11 cellular contexts compared by ENCODE assay signal in the genomic region with DNA sequence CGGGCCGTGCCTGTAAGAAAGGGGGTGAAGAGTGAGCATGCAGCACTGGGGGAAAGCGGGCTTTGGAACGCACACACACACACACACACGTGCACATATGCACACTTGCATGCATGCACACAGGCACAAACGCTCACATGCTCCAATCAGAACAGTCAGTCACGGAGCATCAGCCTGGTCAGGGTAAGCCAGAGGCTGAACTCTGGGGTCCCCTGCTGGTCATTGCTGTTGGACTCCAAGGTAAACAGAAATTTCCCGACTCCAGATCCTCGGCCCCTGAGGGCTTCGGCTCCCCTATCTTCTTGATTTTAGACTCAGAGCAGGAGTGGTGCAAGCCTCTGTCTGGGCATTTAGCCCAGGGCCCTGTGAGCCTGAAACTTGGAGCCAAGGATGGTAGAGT. TPM values are rescaled to one million over a fixed set of nuclear protein-coding genes. Genes with fewer than 3 reads are reported as not detected.
DNase-seq lines count a peak whose midpoint lies in the region; ATAC-seq and TF ChIP-seq lines count a peak whose summit lies in the region.
"Had no signal": no experiment of that assay in that cellular context is flagged by ENCODE, and none has a peak within 500 bp of the region (broad histone marks: within the 10 kb centered on the region; RNA-seq: fewer than 3 reads in every experiment).

No MANE protein-coding gene starts in this region.

- intact Hi-C loops in left colon (cut with DNase I, micrococcal nuclease) = no loop called here
- intact Hi-C loops in head of caudate nucleus (cut with DNase I) = no loop called here

- no peaks in the 10 kb centered on the region for H3K9me3 Mint-ChIP-seq in WTC11

- TF ChIP-seq CTCF in HFF-Myc (IDR thresholded peaks at IDR 0.05; ENCODE audit: low read depth, low read length, missing control alignments) (peak; percentile 26), WTC11 (IDR thresholded peaks at IDR 0.05) (no peak)

- POLR2A ChIA-PET in WTC11 (lab: Charles Lee) = no interaction called here

- peak; percentile 63 for ATAC-seq in WTC11
- peak; percentile 62 for ATAC-seq in left colon

- H3K4me3 Mint-ChIP-seq in WTC11 = no peak overlapping the region

- CTCF ChIA-PET in WTC11 (lab: Charles Lee) = interaction anchor here (1.5 to 6.0 kb wide), 3 partner anchors 9 to 55 kb away, joined by 4 to 76 read pairs (median 23); partner anchors contain the start of gene SYT2

- DNase-seq in Daoy (ENCODE audit: low read depth) = peak; percentile 31
- DNase-seq in HFF-Myc (ENCODE audit: extremely low read depth, low read depth) = no peak
- DNase-seq in WTC11 (ENCODE audit: low spot score) = peak; percentile 68
- peak in 1 of 2 donors; percentile 29 for DNase-seq in left colon
- no peak for DNase-seq in T-helper 2 cell
- DNase-seq in head of caudate nucleus = no peak
- DNase-seq in amygdala (lab: John Stamatoyannopoulos, UW) = no peak
- DNase-seq in activated effector memory CD4-positive, alpha-beta T cell treated with anti-CD3 and anti-CD28 coated beads, Interleukin-2, amount 50 U/mL, for 16 hours = no peak
- DNase-seq: activated CD8-positive, alpha-beta memory T cell treated with anti-CD3 and anti-CD28 coated beads for 24 hours; NCI-H2081 had no signal

- H3K27ac Mint-ChIP-seq in WTC11 = no peak overlapping the region

- H3K4me3 ChIP-seq in HFF-Myc (replicated peaks; ENCODE audit: low read depth, low read length) = no peak overlapping the region
- H3K4me3 ChIP-seq: adrenal gland had no signal

- H3K36me3 Mint-ChIP-seq in WTC11 = no peaks in the 10 kb centered on the region

- peaks cover 9% of the 10 kb centered on the region; the same call in 1 of the 2 replicates for H3K4me1 Mint-ChIP-seq in WTC11

- H3K27me3 Mint-ChIP-seq in WTC11 (ENCODE audit: low read depth) = no peaks in the 10 kb centered on the region

TF ChIP-seq in WTC11, 78 proteins besides CTCF, POLR2A, EP300 and RAD21:
- TF ChIP-seq, protein P1, sequence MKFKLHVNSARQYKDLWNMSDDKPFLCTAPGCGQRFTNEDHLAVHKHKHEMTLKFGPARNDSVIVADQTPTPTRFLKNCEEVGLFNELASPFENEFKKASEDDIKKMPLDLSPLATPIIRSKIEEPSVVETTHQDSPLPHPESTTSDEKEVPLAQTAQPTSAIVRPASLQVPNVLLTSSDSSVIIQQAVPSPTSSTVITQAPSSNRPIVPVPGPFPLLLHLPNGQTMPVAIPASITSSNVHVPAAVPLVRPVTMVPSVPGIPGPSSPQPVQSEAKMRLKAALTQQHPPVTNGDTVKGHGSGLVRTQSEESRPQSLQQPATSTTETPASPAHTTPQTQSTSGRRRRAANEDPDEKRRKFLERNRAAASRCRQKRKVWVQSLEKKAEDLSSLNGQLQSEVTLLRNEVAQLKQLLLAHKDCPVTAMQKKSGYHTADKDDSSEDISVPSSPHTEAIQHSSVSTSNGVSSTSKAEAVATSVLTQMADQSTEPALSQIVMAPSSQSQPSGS (CRISPR knock-in tag; IDR thresholded peaks at IDR 0.05; ENCODE audit: borderline replicate concordance, low read depth) = no peak
TF ChIP-seq in WTC11: peak in this region for 0.

RNA-seq across cellular contexts. Expression of gene SYT2, which starts 54.2 kb away (rescaled TPM):
- total RNA-seq in Daoy (2014; rRNA removed; shearing (Covaris generic)) = under 0.01 TPM in 1 of 2 replicates, not detected in the other
- total RNA-seq in WTC11 (2021) (9.5 to 12.1 TPM (median 9.6 TPM) in 3 replicates), left colon (under 1 TPM; 0.06 to 0.42 TPM)

Comparison
In these comparisons a context has a peak if more than half of its experiments do, and no peak if none do; other contexts are left out.
1. DNase-seq: peak in Daoy (single experiment) and WTC11 (single experiment); none in HFF-Myc (single experiment), T-helper 2 cell (0 of 5), head of caudate nucleus (0 of 42), amygdala (0 of 56) and activated effector memory CD4-positive, alpha-beta T cell treated with anti-CD3 and anti-CD28 coated beads, Interleukin-2, amount 50 U/mL, for 16 hours (single experiment).